8 cellular contexts compared by ENCODE assay signal in genomic region chrX:56978172-56978571, GRCh38. TPM values are rescaled to one million over a fixed set of nuclear protein-coding genes. Genes with fewer than 3 reads are reported as not detected.
DNase-seq lines count a peak whose midpoint lies in the region; ATAC-seq and TF ChIP-seq lines count a peak whose summit lies in the region.

No MANE protein-coding gene starts in this region.

- H3K27ac ChIP-seq in CD8-positive, alpha-beta memory T cell (ENCODE audit: low read depth, low read length) = no peak overlapping the region
- no peak overlapping the region for H3K27ac ChIP-seq in WERI-Rb-1
- no peak overlapping the region for H3K27ac ChIP-seq in esophagus muscularis mucosa (replicated peaks in 1 of 4)

- H3K36me3 ChIP-seq in CD8-positive, alpha-beta memory T cell (ENCODE audit: insufficient read depth, low read length) = no peaks in the 10 kb centered on the region
- no peaks in the 10 kb centered on the region for H3K36me3 ChIP-seq in WERI-Rb-1
- peaks cover 0 to 22% (median 16%) of the 10 kb centered on the region in 4 donors for H3K36me3 ChIP-seq in esophagus muscularis mucosa

- H3K27ac Mint-ChIP-seq in CD8-positive, alpha-beta memory T cell = peak overlapping the region in 1 of 8 donors; percentile 43
- H3K27ac Mint-ChIP-seq in nephron progenitor cell = no peak overlapping the region

- H3K9me3 Mint-ChIP-seq in CD8-positive, alpha-beta memory T cell = no peaks in the 10 kb centered on the region
- peaks cover 13% of the 10 kb centered on the region for H3K9me3 Mint-ChIP-seq in nephron progenitor cell

- intact Hi-C loops in esophagus muscularis mucosa (cut with DNase I) = loop anchor here (5.0 kb wide), 1 partner anchor 166 kb away; no protein-coding TSS in a partner anchor

- H3K9me3 ChIP-seq in CD8-positive, alpha-beta memory T cell (ENCODE audit: low read length) = no peaks in the 10 kb centered on the region
- H3K9me3 ChIP-seq in WERI-Rb-1 (ENCODE audit: severe bottlenecking) (no peaks in the 10 kb centered on the region), esophagus muscularis mucosa (no peaks in the 10 kb centered on the region)

- 28% methylated on average over 1 of the region's 1 CpG for WGBS in esophagus muscularis mucosa

- TF ChIP-seq EP300 in esophagus muscularis mucosa (IDR thresholded peaks at IDR 0.05) = no peak

- POLR2A ChIA-PET in CD8-positive, alpha-beta memory T cell (lab: Charles Lee) = interaction anchor here (0.9 kb wide), 1 partner anchor 213 kb away, joined by 3 read pairs; no protein-coding TSS in a partner anchor

- H3K4me3 ChIP-seq in CD8-positive, alpha-beta memory T cell (ENCODE audit: low read length) = no peak overlapping the region
- H3K4me3 ChIP-seq in WERI-Rb-1 (ENCODE audit: low read depth, low read length) (no peak overlapping the region), esophagus muscularis mucosa (no peak overlapping the region)

- no peak for TF ChIP-seq POLR2A in esophagus muscularis mucosa (IDR thresholded peaks at IDR 0.05; ENCODE audit: low read depth)

- no peaks in the 10 kb centered on the region for H3K4me1 ChIP-seq in CD8-positive, alpha-beta memory T cell (ENCODE audit: insufficient read depth, low read length)
- no peaks in the 10 kb centered on the region for H3K4me1 ChIP-seq in esophagus muscularis mucosa

- H3K4me1 Mint-ChIP-seq in CD8-positive, alpha-beta memory T cell = peaks cover 0 to 6% (median 4%) of the 10 kb centered on the region in 3 donors
- H3K4me1 Mint-ChIP-seq in nephron progenitor cell = no peaks in the 10 kb centered on the region

- H3K4me3 Mint-ChIP-seq in CD8-positive, alpha-beta memory T cell = no peak overlapping the region
- no peak overlapping the region for H3K4me3 Mint-ChIP-seq in nephron progenitor cell

- H3K27me3 Mint-ChIP-seq in CD8-positive, alpha-beta memory T cell = peaks cover 0 to 1% of the 10 kb centered on the region in 2 donors
- H3K27me3 Mint-ChIP-seq in nephron progenitor cell (ENCODE audit: low read depth, poor library complexity) = no peaks in the 10 kb centered on the region

- peak; percentile 77 for ATAC-seq in GM18520 (IDR thresholded peaks at IDR 0.05; ENCODE audit: unreplicated experiment)
- ATAC-seq in HG02938 (IDR thresholded peaks at IDR 0.05; ENCODE audit: unreplicated experiment) = peak; percentile 96

- H3K36me3 Mint-ChIP-seq in CD8-positive, alpha-beta memory T cell = peaks cover 0 to 30% (median 0%) of the 10 kb centered on the region in 3 donors
- peaks cover 29% of the 10 kb centered on the region for H3K36me3 Mint-ChIP-seq in nephron progenitor cell (ENCODE audit: low read depth)

- peak; percentile 52 for TF ChIP-seq CTCF in WERI-Rb-1 (IDR thresholded peaks at IDR 0.05; ENCODE audit: low read depth, low read length)
- peak; percentile 49 to 57 (median 56) for TF ChIP-seq CTCF in esophagus muscularis mucosa (IDR thresholded peaks at IDR 0.05)
- TF ChIP-seq CTCF in nephron progenitor cell (IDR thresholded peaks at IDR 0.05) = peak; percentile 46

- no peaks in the 10 kb centered on the region for H3K27me3 ChIP-seq in CD8-positive, alpha-beta memory T cell (ENCODE audit: insufficient read depth, low read length, poor library complexity, severe bottlenecking)
- H3K27me3 ChIP-seq in WERI-Rb-1 (ENCODE audit: insufficient read depth, low read depth, severe bottlenecking) (peaks cover 20% of the 10 kb centered on the region), esophagus muscularis mucosa (no peaks in the 10 kb centered on the region)

- CTCF ChIA-PET in CD8-positive, alpha-beta memory T cell (lab: Charles Lee) = interaction anchor here (0.8 to 2.4 kb wide), 9 partner anchors 8 to 696 kb away, joined by 3 to 16 read pairs (median 3); partner anchors contain the start of gene NBDY

- DNase-seq in CD8-positive, alpha-beta memory T cell = peak in 3 of 5 donors; percentile 45 to 57 (median 55)
- DNase-seq in NCI-H1694 treated with DMSO at 0.1 percent for 48 hours (lab: John Stamatoyannopoulos, UW) (peak; percentile 16), WERI-Rb-1 (peak; percentile 30), esophagus muscularis mucosa (ENCODE audit: extremely low spot score) (no peak), nephron progenitor cell (peak; percentile 6)
- DNase-seq in activated CD4-positive, CD25-positive, alpha-beta regulatory T cell treated with anti-CD3 and anti-CD28 coated beads, Interleukin-2, amount 50 U/mL, for 72 hours = no peak

RNA-seq across cellular contexts. Expression of gene SPIN3, which starts 17.2 kb away (rescaled TPM):
- total RNA-seq in CD8-positive, alpha-beta memory T cell = 1 to 10 TPM; 5.6 to 7.1 TPM
- polyA plus RNA-seq in CD8-positive, alpha-beta memory T cell = 3.2 TPM
- 1 to 10 TPM; 5.0 to 9.7 (median 7.2) TPM for total RNA-seq in esophagus muscularis mucosa

Comparison
In these comparisons a context has a peak if more than half of its experiments do, and no peak if none do; other contexts are left out.
1. DNase-seq: peak in CD8-positive, alpha-beta memory T cell (3 of 5), NCI-H1694 treated with DMSO at 0.1 percent for 48 hours (single experiment), WERI-Rb-1 (single experiment) and nephron progenitor cell (single experiment); none in esophagus muscularis mucosa (single experiment) and activated CD4-positive, CD25-positive, alpha-beta regulatory T cell treated with anti-CD3 and anti-CD28 coated beads, Interleukin-2, amount 50 U/mL, for 72 hours (single experiment).
2. Peak in every context shown above with its lines, with median percentiles within 50 percentile points of each other: CTCF ChIP-seq.